ENCODE assay signal across 10 cellular contexts in the genomic region with DNA sequence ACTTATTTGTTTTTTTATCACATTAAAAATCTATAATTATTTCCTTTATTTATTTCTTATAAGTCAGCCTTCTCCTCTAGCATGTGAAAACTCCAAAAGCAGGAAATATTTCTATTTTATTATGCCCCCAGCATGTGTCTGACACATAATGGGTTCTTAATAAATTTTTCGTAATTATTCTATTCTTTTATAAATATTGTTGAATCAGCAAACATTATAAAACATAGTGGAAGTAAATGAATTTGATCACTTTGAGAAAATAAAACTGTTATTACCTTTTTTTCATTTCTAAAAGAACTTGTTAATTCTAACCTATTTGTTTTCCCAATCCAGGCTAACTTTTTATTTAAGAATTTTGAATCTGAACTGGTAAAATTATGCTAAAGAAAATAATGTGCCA.
"Had no signal": no experiment of that assay in that cellular context is flagged by ENCODE, and none has a peak within 500 bp of the region (broad histone marks: within the 10 kb centered on the region; RNA-seq: fewer than 3 reads in every experiment).

No MANE protein-coding gene starts in this region.

- H3K9me3 ChIP-seq: HAP-1 had no signal

- H3K9ac ChIP-seq: GM23248, KMS-11 had no signal

- H3K4me3 ChIP-seq: GM23248, HAP-1 had no signal

- FAIRE-seq: HTR-8/SVneo had no signal

- ATAC-seq: HCT116 had no signal

- H3K27ac ChIP-seq: GM23248, KMS-11 had no signal

- H3K4me2 ChIP-seq: KMS-11 had no signal

- DNase-seq: GM23248, GOT3, H7, HFFc6, Karpas-422, KBM-7 had no signal

- H2AFZ ChIP-seq: GM23248 had no signal

- H3K36me3 ChIP-seq: HAP-1 had no signal
